8 cellular contexts compared by ENCODE assay signal in genomic region chr19:5578094-5578846, GRCh38. TPM values are rescaled to one million over a fixed set of nuclear protein-coding genes. Genes with fewer than 3 reads are reported as not detected.
DNase-seq lines count a peak whose midpoint lies in the region; ATAC-seq and TF ChIP-seq lines count a peak whose summit lies in the region.

No MANE protein-coding gene starts in this region.

- no peak overlapping the region for H3K4me3 Mint-ChIP-seq in activated CD4-positive, alpha-beta T cell treated with anti-CD3 and anti-CD28 coated beads, Interleukin-2, amount 10 ng/mL, durations not matched to agents 7 days and 5 days

- no peak overlapping the region for H3K4me3 ChIP-seq in lower lobe of right lung

- CTCF ChIA-PET in activated CD4-positive, alpha-beta T cell treated with anti-CD3 and anti-CD28 coated beads, Interleukin-2, amount 10 ng/mL, durations not matched to agents 7 days and 5 days (lab: Charles Lee), result interaction anchor here (0.8 kb wide), 1 partner anchor 530 kb away, joined by 3 read pairs; no protein-coding TSS in a partner anchor

- intact Hi-C loops in lower lobe of right lung (cut with DNase I), result no loop called here

- POLR2A ChIA-PET in activated CD4-positive, alpha-beta T cell treated with anti-CD3 and anti-CD28 coated beads, Interleukin-2, amount 10 ng/mL, durations not matched to agents 7 days and 5 days (lab: Charles Lee), result no interaction called here

- H3K27ac Mint-ChIP-seq in activated CD4-positive, alpha-beta T cell treated with anti-CD3 and anti-CD28 coated beads, Interleukin-2, amount 10 ng/mL, durations not matched to agents 7 days and 5 days, result no peak overlapping the region

- no peaks in the 10 kb centered on the region for H3K9me3 Mint-ChIP-seq in activated CD4-positive, alpha-beta T cell treated with anti-CD3 and anti-CD28 coated beads, Interleukin-2, amount 10 ng/mL, durations not matched to agents 7 days and 5 days

- peak; percentile 99 for TF ChIP-seq CTCF in lower lobe of right lung (IDR thresholded peaks at IDR 0.05)

- H3K9me3 ChIP-seq in lower lobe of right lung, result no peaks in the 10 kb centered on the region

- H3K27ac ChIP-seq in lower lobe of right lung, result no peak overlapping the region

- no peaks in the 10 kb centered on the region for H3K27me3 ChIP-seq in lower lobe of right lung (ENCODE audit: low read depth)

- peaks cover 14% of the 10 kb centered on the region for H3K36me3 ChIP-seq in lower lobe of right lung

- peaks cover 5% of the 10 kb centered on the region for H3K4me1 ChIP-seq in lower lobe of right lung

- H3K4me1 Mint-ChIP-seq in activated CD4-positive, alpha-beta T cell treated with anti-CD3 and anti-CD28 coated beads, Interleukin-2, amount 10 ng/mL, durations not matched to agents 7 days and 5 days, result peaks cover 3% of the 10 kb centered on the region

- ATAC-seq in lower lobe of right lung (peak; percentile 89 to 90), GM21737 (IDR thresholded peaks at IDR 0.05; ENCODE audit: unreplicated experiment) (no peak)

- DNase-seq in NCI-H524 (lab: John Stamatoyannopoulos, UW) (peak; percentile 23 to 75), NCI-H524 treated with DMSO at 0.1 percent for 48 hours (lab: John Stamatoyannopoulos, UW) (no peak), NCI-H345 treated with DMSO at 0.1 percent for 48 hours (lab: John Stamatoyannopoulos, UW; ENCODE audit: unreplicated experiment) (peak; percentile 45), dermis blood vessel endothelial cell (peak; percentile 65), lower lobe of right lung (peak; percentile 79)
- DNase-seq in activated CD4-positive, alpha-beta T cell treated with anti-CD3 and anti-CD28 coated beads, Interleukin-2, amount 10 ng/mL, durations not matched to agents 7 days and 5 days, result peak; percentile 72
- peak; percentile 31 for DNase-seq in stimulated activated CD8-positive, alpha-beta memory T cell treated with anti-CD3 and anti-CD28 coated beads, Interleukin-12 subunit alpha, Interleukin-12 subunit beta, amount 100 ng/mL, for 4 hours (ENCODE audit: low read depth)

- H3K36me3 Mint-ChIP-seq in activated CD4-positive, alpha-beta T cell treated with anti-CD3 and anti-CD28 coated beads, Interleukin-2, amount 10 ng/mL, durations not matched to agents 7 days and 5 days (ENCODE audit: low read depth), result peaks cover 2% of the 10 kb centered on the region

- H3K27me3 Mint-ChIP-seq in activated CD4-positive, alpha-beta T cell treated with anti-CD3 and anti-CD28 coated beads, Interleukin-2, amount 10 ng/mL, durations not matched to agents 7 days and 5 days, result no peaks in the 10 kb centered on the region

RNA-seq across cellular contexts. Expression of gene TINCR, which starts 10.5 kb away (rescaled TPM):
- total RNA-seq in activated CD4-positive, alpha-beta T cell treated with anti-CD3 and anti-CD28 coated beads, Interleukin-2, amount 10 ng/mL, durations not matched to agents 7 days and 5 days, result under 1 TPM; 0.40 to 0.58 TPM
- total RNA-seq in dermis blood vessel endothelial cell, result under 0.01 TPM in 1 of 2 replicates, not detected in the other
- total RNA-seq in lower lobe of right lung, result 3.9 TPM

RNA-seq across cellular contexts. Expression of gene SAFB2, which starts 44.3 kb away (rescaled TPM):
- 10 to 100 TPM; 81.0 to 99.6 TPM for total RNA-seq in activated CD4-positive, alpha-beta T cell treated with anti-CD3 and anti-CD28 coated beads, Interleukin-2, amount 10 ng/mL, durations not matched to agents 7 days and 5 days
- total RNA-seq in dermis blood vessel endothelial cell (33.4 and 47.5 TPM in 2 replicates), lower lobe of right lung (81.8 TPM)

RNA-seq across cellular contexts. Expression of gene SAFB, which starts 44.6 kb away (rescaled TPM):
- total RNA-seq in activated CD4-positive, alpha-beta T cell treated with anti-CD3 and anti-CD28 coated beads, Interleukin-2, amount 10 ng/mL, durations not matched to agents 7 days and 5 days, result 100 to 1,000 TPM; 113 to 131 TPM
- 56.0 and 60.1 TPM in 2 replicates for total RNA-seq in dermis blood vessel endothelial cell
- total RNA-seq in lower lobe of right lung, result 87.1 TPM
